ENCODE assay signal across 8 cellular contexts in genomic region chr20:50765251-50765650, GRCh38. TPM values are rescaled to one million over a fixed set of nuclear protein-coding genes. Genes with fewer than 3 reads are reported as not detected.
DNase-seq lines count a peak whose midpoint lies in the region; TF ChIP-seq lines count a peak whose summit lies in the region.
"Not testable (repeated sequence)": the region's sequence is repeated elsewhere in the genome, so short reads cannot be mapped to it uniquely, and the experiment has no call there.
"Had no signal": no experiment of that assay in that cellular context is flagged by ENCODE, and none has a peak within 500 bp of the region (broad histone marks: within the 10 kb centered on the region; RNA-seq: fewer than 3 reads in every experiment).

No MANE protein-coding gene starts in this region.

- H3K4me3 Mint-ChIP-seq in MCF 10A (ENCODE audit: unreplicated experiment) = not testable (repeated sequence)

- not testable (repeated sequence) for H3K27ac Mint-ChIP-seq in MCF 10A (ENCODE audit: low read depth, unreplicated experiment)

- H3K36me3 ChIP-seq in MG63, SJCRH30, esophagus muscularis mucosa: not testable (repeated sequence)

- POLR2A ChIA-PET in MCF 10A (lab: Yijun Ruan, JAX) = interaction anchor here (0.8 to 2.9 kb wide), 6 partner anchors 9 to 193 kb away, joined by 3 to 16 read pairs (median 5); partner anchors contain the start of genes DPM1 and MOCS3

- not testable (repeated sequence) for H3K36me3 Mint-ChIP-seq in MCF 10A (ENCODE audit: insufficient read depth, unreplicated experiment)

- not testable (repeated sequence) for H3K9me3 Mint-ChIP-seq in MCF 10A (ENCODE audit: unreplicated experiment)

- H3K27ac ChIP-seq in C4-2B = peak overlapping the region; percentile 81
- not testable (repeated sequence) for H3K27ac ChIP-seq in SJCRH30; esophagus muscularis mucosa (replicated peaks in 1 of 4)

- BruUV-seq in MCF 10A (replicated peaks; lab: Mats Ljungman, UMichigan) = not testable (repeated sequence)

- not testable (repeated sequence) for H3K4me3 ChIP-seq in MG63; SJCRH30; esophagus muscularis mucosa; lower leg skin (ENCODE audit: low read depth, poor library complexity, severe bottlenecking)

- TF ChIP-seq CTCF in C4-2B (conservative IDR thresholded peaks at IDR 0.05); MCF 10A (IDR thresholded peaks at IDR 0.05; ENCODE audit: unreplicated experiment); esophagus muscularis mucosa (IDR thresholded peaks at IDR 0.05); lower leg skin (IDR thresholded peaks at IDR 0.05): not testable (repeated sequence)

- peaks cover 27% of the 10 kb centered on the region for H3K4me1 Mint-ChIP-seq in MCF 10A (ENCODE audit: insufficient read depth, unreplicated experiment)

- intact Hi-C loops in MCF 10A (cut with micrococcal nuclease); esophagus muscularis mucosa (cut with DNase I); lower leg skin (cut with DNase I; ENCODE audit: low total_unique reads): not testable (repeated sequence)

- not testable (repeated sequence) for H3K27me3 ChIP-seq in MG63, esophagus muscularis mucosa
- H3K27me3 ChIP-seq in SJCRH30 = peaks cover 14% of the 10 kb centered on the region

- not testable (repeated sequence) for TF ChIP-seq EP300 in esophagus muscularis mucosa (IDR thresholded peaks at IDR 0.05)

- H3K4me1 ChIP-seq in SJCRH30 (peaks cover 13% of the 10 kb centered on the region), esophagus muscularis mucosa (peaks cover 21 to 24% (median 23%) of the 10 kb centered on the region in 4 donors)

- not testable (repeated sequence) for TF ChIP-seq POLR2A in esophagus muscularis mucosa (IDR thresholded peaks at IDR 0.05; ENCODE audit: low read depth); lower leg skin (IDR thresholded peaks at IDR 0.05)

- H3K27me3 Mint-ChIP-seq in MCF 10A (ENCODE audit: insufficient read depth, unreplicated experiment) = not testable (repeated sequence)

- WGBS in esophagus muscularis mucosa = 89% methylated on average over 10 of the region's 10 CpGs
- 81 to 85% methylated on average over 10 of the region's 10 CpGs for WGBS in lower leg skin, 2 donors

- DNase-seq in MG63 (peak; percentile 53), SJCRH30 (peak; percentile 43 to 60), MCF 10A (ENCODE audit: unreplicated experiment) (peak; percentile 28), esophagus muscularis mucosa (ENCODE audit: extremely low spot score) (peak; percentile 24), lower leg skin (ENCODE audit: low spot score in 2 of 2) (peak; percentile 3 to 63)
- DNase-seq in stimulated activated CD8-positive, alpha-beta memory T cell treated with anti-CD3 and anti-CD28 coated beads, Interleukin-4, amount 100 ng/mL, for 48 hours = peak; percentile 4

- CTCF ChIA-PET in MCF 10A (lab: Yijun Ruan, JAX) = interaction anchor here (0.7 to 7.5 kb wide), 9 partner anchors 14 to 1295 kb away, joined by 3 to 100 read pairs (median 5); partner anchors contain the start of gene BCAS4

- not testable (repeated sequence) for H3K9me3 ChIP-seq in MG63; SJCRH30 (replicated peaks); esophagus muscularis mucosa

RNA-seq across cellular contexts. Expression of gene BCAS4, which starts 29.6 kb away (rescaled TPM):
- total RNA-seq in MG63 (2014; rRNA removed; shearing (Covaris generic); ENCODE audit: low replicate concordance) = 13.1 and 23.4 TPM in 2 replicates
- total RNA-seq in SJCRH30 (2014; rRNA removed; shearing (Covaris generic)) = 5.3 and 5.8 TPM in 2 replicates
- 5.4 and 7.9 TPM in 2 replicates for total RNA-seq in MCF 10A (2022)
- total RNA-seq in esophagus muscularis mucosa = 1 to 10 TPM; 3.1 to 5.4 (median 4.5) TPM
- 1 to 10 TPM; 1.3 to 7.7 (median 3.5) TPM for total RNA-seq in lower leg skin

RNA-seq across cellular contexts. Expression of gene PARD6B, which starts 33.9 kb away (rescaled TPM):
- 2.0 and 2.4 TPM in 2 replicates for total RNA-seq in MG63 (2014; rRNA removed; shearing (Covaris generic); ENCODE audit: low replicate concordance)
- 2.3 and 2.8 TPM in 2 replicates for total RNA-seq in SJCRH30 (2014; rRNA removed; shearing (Covaris generic))
- total RNA-seq in MCF 10A (2022) (5.3 and 5.8 TPM in 2 replicates), esophagus muscularis mucosa (1 to 10 TPM in 3 of 4 donors, under 1 TPM in 1; 0.99 to 4.2 (median 2.8) TPM), lower leg skin (10 to 100 TPM; 10.5 to 11.8 (median 10.9) TPM)
- total RNA-seq: GM23248 had no signal
